In the genomic region with DNA sequence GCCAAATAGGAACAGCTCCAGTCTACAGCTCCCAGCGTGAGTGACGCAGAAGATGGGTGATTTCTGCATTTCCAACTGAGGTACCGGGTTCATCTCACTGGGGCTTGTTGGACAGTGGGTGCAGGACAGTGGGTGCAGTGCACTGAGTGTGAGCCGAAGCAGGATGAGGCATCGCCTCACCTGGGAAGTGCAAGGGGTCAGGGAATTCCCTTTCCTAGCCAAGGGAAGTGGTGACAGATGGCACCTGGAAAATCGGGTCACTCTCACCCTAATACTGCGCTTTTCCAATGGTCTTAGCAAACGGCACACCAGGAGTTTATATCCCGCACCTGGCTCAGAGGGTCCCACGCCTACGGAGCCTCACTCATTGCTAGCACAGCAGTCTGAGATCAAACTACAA, we compare ENCODE assay signal across 4 cellular contexts. TPM values are rescaled to one million over a fixed set of nuclear protein-coding genes. Genes with fewer than 3 reads are reported as not detected.
"Had no signal": no experiment of that assay in that cellular context is flagged by ENCODE, and none has a peak within 500 bp of the region (broad histone marks: within the 10 kb centered on the region; RNA-seq: fewer than 3 reads in every experiment).

No MANE protein-coding gene starts in this region.

RNA-seq across cellular contexts. Expression of a gene that starts 56.7 kb away (rescaled TPM):
- total RNA-seq: LHCN-M2, M059J, MCF 10A, NCI-H460 had no signal
